In genomic region chr2:6858628-6859027, GRCh38 we compare ENCODE assay signal across 1 cellular context. TPM values are rescaled to one million over a fixed set of nuclear protein-coding genes. Genes with fewer than 3 reads are reported as not detected.
"Had no signal": no experiment of that assay in that cellular context is flagged by ENCODE, and none has a peak within 500 bp of the region (broad histone marks: within the 10 kb centered on the region; RNA-seq: fewer than 3 reads in every experiment).

No MANE protein-coding gene starts in this region.

RNA-seq across cellular contexts. Expression of gene CMPK2, which starts 7.1 kb away (rescaled TPM):
- total RNA-seq: G401 had no signal

RNA-seq across cellular contexts. Expression of gene RSAD2, which starts 18.9 kb away (rescaled TPM):
- total RNA-seq: G401 had no signal
